ENCODE assay signal across 8 cellular contexts in genomic region chr2:223943135-223943534, GRCh38. TPM values are rescaled to one million over a fixed set of nuclear protein-coding genes. Genes with fewer than 3 reads are reported as not detected.
DNase-seq lines count a peak whose midpoint lies in the region; ATAC-seq lines count a peak whose summit lies in the region.

No MANE protein-coding gene starts in this region.

- H3K4me3 ChIP-seq in iPS-18a (ENCODE audit: low read length) = peak overlapping the region; percentile 91

- no peak overlapping the region for H3K9ac ChIP-seq in iPS-18a (ENCODE audit: low read length)

- DNase-seq in T-helper 1 cell (no peak), foreskin melanocyte (no peak)
- DNase-seq in stimulated activated naive B cell treated with anti-CD40 and anti-IgM and Interleukin-4, amounts not matched to agents 10 μg/mL and 1 μg/mL and 100 μg/mL, for 72 hours = no peak

- no peaks in the 10 kb centered on the region for H3K27me3 Mint-ChIP-seq in T-helper 1 cell treated with Interleukin-12 subunit alpha and Interleukin-12 subunit beta and Interleukin-4 antibody, amounts not matched to agents 30 μg/mL and 1 μg/mL, for 36 hours (ENCODE audit: low read depth)
- H3K27me3 Mint-ChIP-seq in activated T-helper 17 cell treated with anti-CD3 and anti-CD28 coated beads, Interleukin-2, amount 50 U/mL, for 72 hours = no peaks in the 10 kb centered on the region
- H3K27me3 Mint-ChIP-seq in stimulated activated naive B cell treated with anti-CD40 and anti-IgM and Interleukin-4, amounts not matched to agents 10 μg/mL and 1 μg/mL and 100 μg/mL, for 72 hours = no peaks in the 10 kb centered on the region

- peaks cover 25% of the 10 kb centered on the region for H3K4me1 ChIP-seq in iPS-18a (ENCODE audit: control insufficient read depth, low read depth, low read length)

- H3K9me3 Mint-ChIP-seq in T-helper 1 cell treated with Interleukin-12 subunit alpha and Interleukin-12 subunit beta and Interleukin-4 antibody, amounts not matched to agents 30 μg/mL and 1 μg/mL, for 36 hours = peaks cover 12% of the 10 kb centered on the region
- peaks cover 4% of the 10 kb centered on the region for H3K9me3 Mint-ChIP-seq in activated T-helper 17 cell treated with anti-CD3 and anti-CD28 coated beads, Interleukin-2, amount 50 U/mL, for 72 hours
- peaks cover 8 to 13% of the 10 kb centered on the region in 2 donors for H3K9me3 Mint-ChIP-seq in stimulated activated naive B cell treated with anti-CD40 and anti-IgM and Interleukin-4, amounts not matched to agents 10 μg/mL and 1 μg/mL and 100 μg/mL, for 72 hours

- H3K4me3 Mint-ChIP-seq in T-helper 1 cell treated with Interleukin-12 subunit alpha and Interleukin-12 subunit beta and Interleukin-4 antibody, amounts not matched to agents 30 μg/mL and 1 μg/mL, for 36 hours = peak overlapping the region; percentile 92
- peak overlapping the region; percentile 90 for H3K4me3 Mint-ChIP-seq in activated T-helper 17 cell treated with anti-CD3 and anti-CD28 coated beads, Interleukin-2, amount 50 U/mL, for 72 hours
- H3K4me3 Mint-ChIP-seq in stimulated activated naive B cell treated with anti-CD40 and anti-IgM and Interleukin-4, amounts not matched to agents 10 μg/mL and 1 μg/mL and 100 μg/mL, for 72 hours = peak overlapping the region; percentile 68 to 100

- H3K36me3 ChIP-seq in iPS-18a (ENCODE audit: control insufficient read depth, low read depth, low read length) = no peaks in the 10 kb centered on the region

- peak overlapping the region; percentile 78 for H3K27ac Mint-ChIP-seq in T-helper 1 cell treated with Interleukin-12 subunit alpha and Interleukin-12 subunit beta and Interleukin-4 antibody, amounts not matched to agents 30 μg/mL and 1 μg/mL, for 36 hours
- peak overlapping the region; percentile 91 for H3K27ac Mint-ChIP-seq in activated T-helper 17 cell treated with anti-CD3 and anti-CD28 coated beads, Interleukin-2, amount 50 U/mL, for 72 hours
- H3K27ac Mint-ChIP-seq in stimulated activated naive B cell treated with anti-CD40 and anti-IgM and Interleukin-4, amounts not matched to agents 10 μg/mL and 1 μg/mL and 100 μg/mL, for 72 hours = peak overlapping the region; percentile 75

- peaks cover 21% of the 10 kb centered on the region for H3K36me3 Mint-ChIP-seq in T-helper 1 cell treated with Interleukin-12 subunit alpha and Interleukin-12 subunit beta and Interleukin-4 antibody, amounts not matched to agents 30 μg/mL and 1 μg/mL, for 36 hours (ENCODE audit: low read depth)
- H3K36me3 Mint-ChIP-seq in activated T-helper 17 cell treated with anti-CD3 and anti-CD28 coated beads, Interleukin-2, amount 50 U/mL, for 72 hours (ENCODE audit: low read depth) = peaks cover 44% of the 10 kb centered on the region
- peaks cover 32 to 33% of the 10 kb centered on the region in 2 donors for H3K36me3 Mint-ChIP-seq in stimulated activated naive B cell treated with anti-CD40 and anti-IgM and Interleukin-4, amounts not matched to agents 10 μg/mL and 1 μg/mL and 100 μg/mL, for 72 hours

- H3K27me3 ChIP-seq in iPS-18a (ENCODE audit: control insufficient read depth, insufficient read depth, low read length) = no peaks in the 10 kb centered on the region

- H3K27ac ChIP-seq in iPS-18a (ENCODE audit: low read length) = no peak overlapping the region

- no peak for ATAC-seq in activated T-helper 17 cell treated with anti-CD3 and anti-CD28 coated beads, Interleukin-2, amount 50 U/mL, for 72 hours (replicated peaks)
- ATAC-seq in stimulated activated naive B cell treated with anti-CD40 and anti-IgM and Interleukin-4, amounts not matched to agents 10 μg/mL and 1 μg/mL and 100 μg/mL, for 72 hours (replicated peaks) = no peak
- no peak for ATAC-seq in GM18498 (IDR thresholded peaks at IDR 0.05; ENCODE audit: unreplicated experiment)
- ATAC-seq in GM19324 (IDR thresholded peaks at IDR 0.05; ENCODE audit: low FRiP score, unreplicated experiment) = no peak

- peaks cover 52% of the 10 kb centered on the region for H3K4me1 Mint-ChIP-seq in T-helper 1 cell treated with Interleukin-12 subunit alpha and Interleukin-12 subunit beta and Interleukin-4 antibody, amounts not matched to agents 30 μg/mL and 1 μg/mL, for 36 hours (ENCODE audit: low read depth)
- H3K4me1 Mint-ChIP-seq in activated T-helper 17 cell treated with anti-CD3 and anti-CD28 coated beads, Interleukin-2, amount 50 U/mL, for 72 hours = peaks cover 37% of the 10 kb centered on the region
- H3K4me1 Mint-ChIP-seq in stimulated activated naive B cell treated with anti-CD40 and anti-IgM and Interleukin-4, amounts not matched to agents 10 μg/mL and 1 μg/mL and 100 μg/mL, for 72 hours = peaks cover 37 to 51% of the 10 kb centered on the region in 2 donors

- H3K9me3 ChIP-seq in iPS-18a (ENCODE audit: control insufficient read depth, low read depth, low read length) = no peaks in the 10 kb centered on the region

RNA-seq across cellular contexts. Expression of gene WDFY1, which starts 2.0 kb away (rescaled TPM):
- 10 to 100 TPM; 31.4 to 40.6 TPM for total RNA-seq in activated T-helper 17 cell treated with anti-CD3 and anti-CD28 coated beads, Interleukin-2, amount 50 U/mL, for 72 hours

RNA-seq across cellular contexts. Expression of gene MRPL44, which starts 14.1 kb away (rescaled TPM):
- total RNA-seq in activated T-helper 17 cell treated with anti-CD3 and anti-CD28 coated beads, Interleukin-2, amount 50 U/mL, for 72 hours = 10 to 100 TPM; 40.3 to 42.0 TPM
